ENCODE assay signal across 22 cellular contexts in the genomic region with DNA sequence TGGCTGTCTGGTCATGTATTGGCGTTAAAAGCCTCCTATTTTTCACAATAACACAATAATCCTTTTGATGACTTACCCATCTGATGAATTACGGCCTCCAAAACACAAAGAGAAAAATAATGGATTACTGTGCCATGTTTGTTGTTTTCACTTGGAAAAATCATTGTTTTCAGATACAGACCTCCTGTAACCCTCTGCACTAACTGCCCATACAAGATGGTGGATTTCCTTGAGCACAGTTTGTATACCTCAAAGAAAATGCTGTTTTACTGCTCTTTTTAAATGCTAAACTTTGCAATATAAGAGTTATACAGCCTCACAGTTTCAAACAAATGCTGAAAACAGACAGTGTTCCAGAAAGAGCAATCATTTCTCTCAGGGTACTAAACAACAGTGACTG.
"Had no signal": no experiment of that assay in that cellular context is flagged by ENCODE, and none has a peak within 500 bp of the region (broad histone marks: within the 10 kb centered on the region; RNA-seq: fewer than 3 reads in every experiment).

No MANE protein-coding gene starts in this region.

- H3K27me3 ChIP-seq: cardiac muscle cell, colonic mucosa, esophagus squamous epithelium, ovary, right lobe of liver, SJCRH30, stomach, thyroid gland had no signal

- H3K36me3 ChIP-seq: colonic mucosa, ovary, right lobe of liver had no signal

- H3K4me1 Mint-ChIP-seq: activated naive CD4-positive, alpha-beta T cell treated with anti-CD3 and anti-CD28 coated beads, Interleukin-2, amount 50 U/mL, for 24 hours had no signal

- H3K27ac Mint-ChIP-seq: activated naive CD4-positive, alpha-beta T cell treated with anti-CD3 and anti-CD28 coated beads, Interleukin-2, amount 50 U/mL, for 24 hours; T-helper 1 cell treated with Interleukin-12 subunit alpha and Interleukin-12 subunit beta and Interleukin-4 antibody, amounts not matched to agents 30 μg/mL and 1 μg/mL, for 36 hours had no signal

- H3K9me3 ChIP-seq: colonic mucosa, esophagus squamous epithelium, mucosa of descending colon, ovary, right lobe of liver, SJCRH30, stomach, thyroid gland had no signal

- H3K4me3 Mint-ChIP-seq: activated naive CD4-positive, alpha-beta T cell treated with anti-CD3 and anti-CD28 coated beads, Interleukin-2, amount 50 U/mL, for 24 hours; naive B cell; T-helper 1 cell treated with Interleukin-12 subunit alpha and Interleukin-12 subunit beta and Interleukin-4 antibody, amounts not matched to agents 30 μg/mL and 1 μg/mL, for 36 hours had no signal

- H3K27me3 Mint-ChIP-seq: activated naive CD4-positive, alpha-beta T cell treated with anti-CD3 and anti-CD28 coated beads, Interleukin-2, amount 50 U/mL, for 24 hours; naive B cell had no signal

- H3K4me3 ChIP-seq: cardiac muscle cell, colonic mucosa, esophagus squamous epithelium, mucosa of descending colon, ovary, right lobe of liver, SJCRH30, stomach, thyroid gland had no signal

- ATAC-seq: left colon, mucosa of descending colon, right lobe of liver had no signal

- H3K4me1 ChIP-seq: colonic mucosa, stomach, thyroid gland had no signal

- H3K9me3 Mint-ChIP-seq: activated naive CD4-positive, alpha-beta T cell treated with anti-CD3 and anti-CD28 coated beads, Interleukin-2, amount 50 U/mL, for 24 hours; naive B cell; T-helper 1 cell treated with Interleukin-12 subunit alpha and Interleukin-12 subunit beta and Interleukin-4 antibody, amounts not matched to agents 30 μg/mL and 1 μg/mL, for 36 hours had no signal

- DNase-seq: activated CD4-positive, alpha-beta T cell treated with anti-CD3 and anti-CD28 coated beads, Interleukin-2, amount 50 U/mL, for 1 hour; activated CD4-positive, CD25-positive, alpha-beta regulatory T cell treated with anti-CD3 and anti-CD28 coated beads, Interleukin-2, amount 50 U/mL, for 72 hours; activated CD8-positive, alpha-beta memory T cell treated with anti-CD3 and anti-CD28 coated beads, Interleukin-2, amount 50 U/mL, for 4 hours; activated effector memory CD4-positive, alpha-beta T cell treated with anti-CD3 and anti-CD28 coated beads, Interleukin-2, amount 50 U/mL, for 16 hours; activated T-cell treated with anti-CD3 and anti-CD28 coated beads, Interleukin-2, amount 50 U/mL, for 48 hours; colonic mucosa; esophagus squamous epithelium; left colon; mucosa of descending colon; naive B cell; ovary; right lobe of liver; SJCRH30; small intestine; stimulated activated CD4-positive, alpha-beta T cell treated with anti-CD3 and anti-CD28 coated beads, Interleukin-15, amount 100 ng/mL, for 24 hours; stimulated activated CD4-positive, alpha-beta T cell treated with anti-CD3 and anti-CD28 coated beads, Interleukin-2, amount 100 ng/mL, for 48 hours; stomach; thyroid gland had no signal

- H3K27ac ChIP-seq: cardiac muscle cell, colonic mucosa, right lobe of liver, SJCRH30, thyroid gland, VCaP had no signal
